In the genomic region with DNA sequence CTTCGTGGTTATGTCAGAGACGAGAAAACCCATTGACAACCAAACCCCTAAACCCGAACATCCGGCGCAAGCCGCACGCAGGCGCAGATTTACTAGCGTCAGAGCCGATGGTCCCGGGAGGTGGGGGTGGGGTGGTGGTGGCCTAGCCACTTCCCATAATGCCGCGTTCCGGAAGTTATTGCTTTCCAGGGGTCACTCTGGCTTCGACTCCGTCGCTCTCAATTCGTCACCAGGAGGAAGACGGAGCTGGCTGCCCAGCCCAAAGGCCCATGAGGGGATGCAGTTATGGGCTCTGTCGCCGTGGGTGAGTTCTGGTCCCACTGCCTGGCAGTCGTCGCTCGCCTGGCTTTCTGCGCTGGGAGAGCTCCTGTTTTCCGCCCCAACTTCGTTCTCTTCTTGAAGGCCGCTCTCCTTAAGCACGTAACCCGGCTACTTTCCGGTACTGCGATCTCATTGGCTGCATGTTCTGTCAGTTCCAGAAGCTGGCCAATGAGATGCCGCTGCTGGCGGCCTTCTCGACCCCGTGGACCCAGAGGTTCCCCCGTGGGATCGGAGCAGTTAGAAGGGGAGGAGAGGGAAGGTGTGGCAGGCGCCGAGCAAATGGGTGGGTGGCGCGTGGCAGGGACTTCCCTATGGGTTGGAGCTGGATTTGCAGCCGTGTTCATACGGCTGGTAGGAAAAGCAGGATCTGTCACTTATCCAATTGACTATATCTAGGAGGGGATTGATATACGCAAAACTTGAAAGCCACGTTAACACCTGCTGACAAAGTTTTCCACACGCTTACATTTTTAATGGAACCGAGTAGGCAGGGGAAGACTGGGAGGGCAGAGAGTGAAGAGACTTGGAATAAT, we compare ENCODE assay signal across 8 cellular contexts. TPM values are rescaled to one million over a fixed set of nuclear protein-coding genes. Genes with fewer than 3 reads are reported as not detected.
DNase-seq lines count a peak whose midpoint lies in the region; ATAC-seq lines count a peak whose summit lies in the region.

Gene USP16, plus strand, starts transcription at position 195 of the 854 bp plus-strand sequence. CDS start 3,246 bp downstream, outside the sequence.

- peak within 1 kb of the TSS; percentile 94 to 100 for H3K27ac Mint-ChIP-seq in activated naive CD4-positive, alpha-beta T cell treated with anti-CD3 and anti-CD28 coated beads, Interleukin-2, amount 50 U/mL, for 72 hours

- ATAC-seq in HG02610 (IDR thresholded peaks at IDR 0.05; ENCODE audit: unreplicated experiment) = peak; percentile 98
- peak; percentile 94 to 95 for ATAC-seq in activated naive CD4-positive, alpha-beta T cell treated with anti-CD3 and anti-CD28 coated beads, Interleukin-2, amount 50 U/mL, for 72 hours

- peaks cover 14 to 17% of the 10 kb centered on the region in 2 donors for H3K36me3 Mint-ChIP-seq in activated naive CD4-positive, alpha-beta T cell treated with anti-CD3 and anti-CD28 coated beads, Interleukin-2, amount 50 U/mL, for 72 hours

- peak; percentile 97 for DNase-seq in NCI-H1092 treated with DMSO at 0.1 percent for 48 hours (lab: John Stamatoyannopoulos, UW)
- DNase-seq in SKM-1 (lab: John Stamatoyannopoulos, UW; ENCODE audit: unreplicated experiment) = peak; percentile 91
- DNase-seq in activated naive CD4-positive, alpha-beta T cell treated with anti-CD3 and anti-CD28 coated beads, Interleukin-2, amount 50 U/mL, for 72 hours (ENCODE audit: low spot score in 2 of 2) = peak; percentile 96 to 98
- peak; percentile 98 for DNase-seq in glomerular endothelial cell (ENCODE audit: extremely low read depth, low read depth, low spot score)
- peak; percentile 95 for DNase-seq in occipital lobe (lab: John Stamatoyannopoulos, UW)

- H3K4me3 ChIP-seq in GM08714 (ENCODE audit: low read length) = peak within 1 kb of the TSS; percentile 69

- H3K27ac ChIP-seq in temporal lobe (ENCODE audit: low read depth, low read length) = peak within 1 kb of the TSS; percentile 93

- H3K9me3 Mint-ChIP-seq in activated naive CD4-positive, alpha-beta T cell treated with anti-CD3 and anti-CD28 coated beads, Interleukin-2, amount 50 U/mL, for 72 hours = no peaks in the 10 kb centered on the region

RNA-seq across cellular contexts. Expression of gene USP16, which starts in this region (rescaled TPM):
- total RNA-seq in activated naive CD4-positive, alpha-beta T cell treated with anti-CD3 and anti-CD28 coated beads, Interleukin-2, amount 50 U/mL, for 72 hours = 10 to 100 TPM; 38.4 to 46.6 TPM
- total RNA-seq in glomerular endothelial cell (15.2 and 17.9 TPM in 2 replicates), occipital lobe (39.1 TPM), temporal lobe (27.5 TPM)

Comparison
In these comparisons a context has a peak if more than half of its experiments do, and no peak if none do; other contexts are left out.
1. Peak in every context shown above with its lines: DNase-seq, ATAC-seq, H3K4me3 ChIP-seq and H3K27ac ChIP-seq.